In genomic region chr20:4026093-4026601, GRCh38 we compare ENCODE assay signal across 8 cellular contexts. TPM values are rescaled to one million over a fixed set of nuclear protein-coding genes. Genes with fewer than 3 reads are reported as not detected.
DNase-seq lines count a peak whose midpoint lies in the region; ATAC-seq and TF ChIP-seq lines count a peak whose summit lies in the region.

No MANE protein-coding gene starts in this region.

- H3K4me1 Mint-ChIP-seq in nephron progenitor cell, result peaks cover 32% of the 10 kb centered on the region
- H3K4me1 Mint-ChIP-seq in activated T-helper 17 cell treated with anti-CD3 and anti-CD28 coated beads, Interleukin-2, amount 50 U/mL, for 72 hours, result no peaks in the 10 kb centered on the region
- H3K4me1 Mint-ChIP-seq in activated naive CD4-positive, alpha-beta T cell treated with anti-CD3 and anti-CD28 coated beads, Interleukin-2, amount 10 ng/mL, durations not matched to agents 7 days and 5 days, result no peaks in the 10 kb centered on the region

- peaks cover 18% of the 10 kb centered on the region for H3K27me3 Mint-ChIP-seq in nephron progenitor cell (ENCODE audit: low read depth, poor library complexity)
- peaks cover 15% of the 10 kb centered on the region for H3K27me3 Mint-ChIP-seq in activated T-helper 17 cell treated with anti-CD3 and anti-CD28 coated beads, Interleukin-2, amount 50 U/mL, for 72 hours
- H3K27me3 Mint-ChIP-seq in activated naive CD4-positive, alpha-beta T cell treated with anti-CD3 and anti-CD28 coated beads, Interleukin-2, amount 10 ng/mL, durations not matched to agents 7 days and 5 days, result peaks cover 60% of the 10 kb centered on the region

- H3K4me3 Mint-ChIP-seq in nephron progenitor cell, result no peak overlapping the region
- no peak overlapping the region for H3K4me3 Mint-ChIP-seq in activated T-helper 17 cell treated with anti-CD3 and anti-CD28 coated beads, Interleukin-2, amount 50 U/mL, for 72 hours
- H3K4me3 Mint-ChIP-seq in activated naive CD4-positive, alpha-beta T cell treated with anti-CD3 and anti-CD28 coated beads, Interleukin-2, amount 10 ng/mL, durations not matched to agents 7 days and 5 days, result no peak overlapping the region

- ATAC-seq in left lobe of liver (peak; percentile 77), HG02870 (IDR thresholded peaks at IDR 0.05; ENCODE audit: unreplicated experiment) (no peak)
- no peak for ATAC-seq in activated T-helper 17 cell treated with anti-CD3 and anti-CD28 coated beads, Interleukin-2, amount 50 U/mL, for 72 hours (replicated peaks)

- H3K36me3 Mint-ChIP-seq in nephron progenitor cell (ENCODE audit: low read depth), result peaks cover 9% of the 10 kb centered on the region
- H3K36me3 Mint-ChIP-seq in activated T-helper 17 cell treated with anti-CD3 and anti-CD28 coated beads, Interleukin-2, amount 50 U/mL, for 72 hours (ENCODE audit: low read depth), result no peaks in the 10 kb centered on the region
- H3K36me3 Mint-ChIP-seq in activated naive CD4-positive, alpha-beta T cell treated with anti-CD3 and anti-CD28 coated beads, Interleukin-2, amount 10 ng/mL, durations not matched to agents 7 days and 5 days, result no peaks in the 10 kb centered on the region

- CTCF ChIA-PET in activated naive CD4-positive, alpha-beta T cell treated with anti-CD3 and anti-CD28 coated beads, Interleukin-2, amount 10 ng/mL, durations not matched to agents 7 days and 5 days (lab: Charles Lee), result interaction anchor here (1.0 to 1.2 kb wide), 2 partner anchors 17 to 48 kb away, joined by 3 read pairs; no protein-coding TSS in a partner anchor

- H3K9me3 Mint-ChIP-seq in nephron progenitor cell, result peaks cover 30% of the 10 kb centered on the region
- H3K9me3 Mint-ChIP-seq in activated T-helper 17 cell treated with anti-CD3 and anti-CD28 coated beads, Interleukin-2, amount 50 U/mL, for 72 hours, result no peaks in the 10 kb centered on the region
- no peaks in the 10 kb centered on the region for H3K9me3 Mint-ChIP-seq in activated naive CD4-positive, alpha-beta T cell treated with anti-CD3 and anti-CD28 coated beads, Interleukin-2, amount 10 ng/mL, durations not matched to agents 7 days and 5 days

- TF ChIP-seq CTCF in LNCaP clone FGC (IDR thresholded peaks at IDR 0.05; ENCODE audit: control insufficient read depth, extremely low read depth, insufficient read depth), result peak; percentile 65
- TF ChIP-seq CTCF in nephron progenitor cell (IDR thresholded peaks at IDR 0.05), result no peak

- in situ Hi-C loops in T47D (cut with HindIII; ENCODE audit: low pct_unique_long_range_greater_than_20kb, low sequenced_read_pairs), result no loop called here

- H3K4me3 ChIP-seq in LNCaP clone FGC (ENCODE audit: low read depth, low read length), result no peak overlapping the region

- DNase-seq in AG20443 (ENCODE audit: low spot score) (peak; percentile 82), LNCaP clone FGC (ENCODE audit: low read depth) (peak; percentile 49), T47D (ENCODE audit: low read depth in 1 of 2, low spot score in 1 of 2) (peak; percentile 73 to 85), left lobe of liver (ENCODE audit: low spot score) (no peak), nephron progenitor cell (no peak)
- no peak for DNase-seq in activated naive CD4-positive, alpha-beta T cell treated with anti-CD3 and anti-CD28 coated beads, Interleukin-2, amount 10 ng/mL, durations not matched to agents 7 days and 5 days

- no peak overlapping the region for H3K27ac Mint-ChIP-seq in nephron progenitor cell
- H3K27ac Mint-ChIP-seq in activated T-helper 17 cell treated with anti-CD3 and anti-CD28 coated beads, Interleukin-2, amount 50 U/mL, for 72 hours, result no peak overlapping the region
- no peak overlapping the region for H3K27ac Mint-ChIP-seq in activated naive CD4-positive, alpha-beta T cell treated with anti-CD3 and anti-CD28 coated beads, Interleukin-2, amount 10 ng/mL, durations not matched to agents 7 days and 5 days

RNA-seq across cellular contexts. Expression of gene RNF24, which starts 10.8 kb away (rescaled TPM):
- total RNA-seq in left lobe of liver, result 1.4 TPM
- 10 to 100 TPM; 20.1 to 47.9 TPM for total RNA-seq in activated T-helper 17 cell treated with anti-CD3 and anti-CD28 coated beads, Interleukin-2, amount 50 U/mL, for 72 hours

Comparison
In these comparisons a context has a peak if more than half of its experiments do, and no peak if none do; other contexts are left out.
1. DNase-seq: peak in AG20443 (single experiment), LNCaP clone FGC (single experiment) and T47D (2 of 2); none in left lobe of liver (single experiment), nephron progenitor cell (single experiment) and activated naive CD4-positive, alpha-beta T cell treated with anti-CD3 and anti-CD28 coated beads, Interleukin-2, amount 10 ng/mL, durations not matched to agents 7 days and 5 days (single experiment).